ENCODE assay signal across 8 cellular contexts in the genomic region with DNA sequence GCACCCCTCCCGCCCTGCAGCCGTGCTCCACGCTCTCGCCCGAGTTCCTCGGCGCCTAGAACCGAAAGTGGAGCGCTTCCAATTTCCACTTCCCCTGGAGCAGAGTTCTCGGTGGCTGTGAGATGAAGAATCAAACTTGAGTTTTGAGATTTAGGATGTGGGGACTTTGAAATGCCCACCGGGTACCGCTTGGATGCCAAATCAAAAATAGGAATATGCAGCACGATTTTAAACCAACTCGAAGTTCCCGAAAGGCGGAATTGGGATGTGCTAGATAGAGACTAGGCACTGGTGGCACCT. TPM values are rescaled to one million over a fixed set of nuclear protein-coding genes. Genes with fewer than 3 reads are reported as not detected.
DNase-seq lines count a peak whose midpoint lies in the region; ATAC-seq and TF ChIP-seq lines count a peak whose summit lies in the region.

No MANE protein-coding gene starts in this region.

- peaks cover 20 to 51% (median 24%) of the 10 kb centered on the region in 4 donors for H3K4me1 Mint-ChIP-seq in CD4-positive, CD25-positive, alpha-beta regulatory T cell

- H3K4me1 ChIP-seq in CD4-positive, CD25-positive, alpha-beta regulatory T cell (ENCODE audit: control insufficient read depth, insufficient read depth, low read length, poor library complexity, severe bottlenecking), result peaks cover 21% of the 10 kb centered on the region
- peaks cover 11% of the 10 kb centered on the region for H3K4me1 ChIP-seq in muscle layer of colon (ENCODE audit: insufficient read depth, low read length)

- no peak for ATAC-seq in CD4-positive, CD25-positive, alpha-beta regulatory T cell (ENCODE audit: low read depth in 2 of 2)
- ATAC-seq in GM19023 (IDR thresholded peaks at IDR 0.05; ENCODE audit: unreplicated experiment), result no peak
- ATAC-seq in HG03095 (IDR thresholded peaks at IDR 0.05; ENCODE audit: unreplicated experiment), result no peak

- H3K36me3 ChIP-seq in CD4-positive, CD25-positive, alpha-beta regulatory T cell (ENCODE audit: control insufficient read depth, insufficient read depth, low read length), result peaks cover 5% of the 10 kb centered on the region
- no peaks in the 10 kb centered on the region for H3K36me3 ChIP-seq in muscle layer of colon (ENCODE audit: insufficient read depth, low read length)

- H3K27me3 Mint-ChIP-seq in CD4-positive, CD25-positive, alpha-beta regulatory T cell, result peaks cover 5% of the 10 kb centered on the region

- H3K36me3 Mint-ChIP-seq in CD4-positive, CD25-positive, alpha-beta regulatory T cell, result no peaks in the 10 kb centered on the region

- H3K4me3 ChIP-seq in CD4-positive, CD25-positive, alpha-beta regulatory T cell (ENCODE audit: low read depth, low read length), result peak overlapping the region; percentile 92
- H3K4me3 ChIP-seq in coronary artery (peak overlapping the region; percentile 82), muscle layer of colon (ENCODE audit: low read depth in 1 of 2, low read length in 2 of 2) (peak overlapping the region; percentile 69 to 73)

- H3K27me3 ChIP-seq in CD4-positive, CD25-positive, alpha-beta regulatory T cell (ENCODE audit: control insufficient read depth, insufficient read depth, low read length), result no peaks in the 10 kb centered on the region
- no peaks in the 10 kb centered on the region for H3K27me3 ChIP-seq in muscle layer of colon (ENCODE audit: control insufficient read depth in 1 of 2, insufficient read depth in 2 of 2, low read length in 2 of 2)

- peak overlapping the region; percentile 94 to 98 (median 96) for H3K27ac Mint-ChIP-seq in CD4-positive, CD25-positive, alpha-beta regulatory T cell

- peaks cover 0 to 2% (median 0%) of the 10 kb centered on the region in 7 donors for H3K9me3 Mint-ChIP-seq in CD4-positive, CD25-positive, alpha-beta regulatory T cell

- peak overlapping the region; percentile 95 to 98 (median 95) for H3K4me3 Mint-ChIP-seq in CD4-positive, CD25-positive, alpha-beta regulatory T cell

- H3K27ac ChIP-seq in CD4-positive, CD25-positive, alpha-beta regulatory T cell (ENCODE audit: insufficient read depth, low read length, poor library complexity, severe bottlenecking), result peak overlapping the region; percentile 94
- H3K27ac ChIP-seq in coronary artery (peak overlapping the region; percentile 66 to 92), muscle layer of colon (ENCODE audit: low read depth, low read length) (peak overlapping the region; percentile 94)

- TF ChIP-seq CTCF in coronary artery (IDR thresholded peaks at IDR 0.05), result no peak

- peak in 1 of 3 donors; percentile 22 for DNase-seq in CD4-positive, CD25-positive, alpha-beta regulatory T cell
- DNase-seq in NCI-H69 (lab: John Stamatoyannopoulos, UW) (peak; percentile 44), coronary artery (ENCODE audit: low spot score) (no peak)
- no peak for DNase-seq in effector CD4-positive, alpha-beta T cell
- no peak for DNase-seq in activated CD4-positive, CD25-positive, alpha-beta regulatory T cell (lab: John Stamatoyannopoulos, UW)

- H3K9ac ChIP-seq in muscle layer of colon (ENCODE audit: low read length), result peak overlapping the region; percentile 79

- no peaks in the 10 kb centered on the region for H3K9me3 ChIP-seq in CD4-positive, CD25-positive, alpha-beta regulatory T cell (ENCODE audit: control insufficient read depth in 2 of 2, low read length in 2 of 2)
- no peaks in the 10 kb centered on the region for H3K9me3 ChIP-seq in muscle layer of colon (ENCODE audit: low read length)

RNA-seq across cellular contexts. Expression of gene POLA2, which starts 0.6 kb away (rescaled TPM):
- 25.7 TPM for total RNA-seq in CD4-positive, CD25-positive, alpha-beta regulatory T cell
- polyA plus RNA-seq in CD4-positive, CD25-positive, alpha-beta regulatory T cell, result 10 to 100 TPM in 3 of 4 donors, 1 to 10 TPM in 1; 8.3 to 13.4 (median 12.8) TPM

RNA-seq across cellular contexts. Expression of gene CDC42EP2, which starts 52.3 kb away (rescaled TPM):
- total RNA-seq in CD4-positive, CD25-positive, alpha-beta regulatory T cell, result 1.9 TPM
- not detected for polyA plus RNA-seq in CD4-positive, CD25-positive, alpha-beta regulatory T cell
